In the genomic region with DNA sequence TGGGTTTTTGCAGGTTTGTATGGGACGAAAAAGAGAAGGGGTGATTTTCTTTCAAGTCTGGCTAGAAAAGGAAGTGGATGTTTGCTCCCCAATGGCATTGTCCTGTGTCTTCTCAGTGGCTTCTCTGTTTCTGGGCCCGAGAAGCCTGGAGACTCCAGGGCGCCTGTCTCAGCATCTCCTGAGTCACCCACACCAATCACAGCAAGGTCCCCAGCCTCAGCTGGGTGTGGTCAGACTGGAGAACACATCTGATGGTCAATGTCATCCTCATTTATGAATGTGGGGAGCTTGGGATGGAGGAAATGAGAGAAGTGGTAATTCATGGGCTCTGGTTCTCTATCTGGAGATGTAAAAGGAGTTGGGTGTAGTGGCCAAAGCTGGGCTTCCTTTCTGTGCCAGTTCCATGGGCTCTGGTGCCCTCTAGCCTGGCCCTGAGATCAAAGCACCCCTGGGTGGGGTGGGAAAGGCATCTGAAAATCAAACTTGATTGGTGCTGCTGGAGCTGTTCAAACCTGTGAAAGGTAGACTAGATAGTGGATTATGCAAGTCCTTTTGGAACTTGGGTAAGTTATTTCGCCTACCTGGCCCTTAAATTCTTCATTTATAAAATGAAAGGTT, we compare ENCODE assay signal across 9 cellular contexts. TPM values are rescaled to one million over a fixed set of nuclear protein-coding genes. Genes with fewer than 3 reads are reported as not detected.
DNase-seq lines count a peak whose midpoint lies in the region; ATAC-seq, FAIRE-seq and TF ChIP-seq lines count a peak whose summit lies in the region.
"Had no signal": no experiment of that assay in that cellular context is flagged by ENCODE, and none has a peak within 500 bp of the region (broad histone marks: within the 10 kb centered on the region; RNA-seq: fewer than 3 reads in every experiment).

No MANE protein-coding gene starts in this region.

- H3K27ac Mint-ChIP-seq in CD4-positive, alpha-beta T cell, result no peak overlapping the region
- H3K27ac Mint-ChIP-seq in CD8-positive, alpha-beta memory T cell, result no peak overlapping the region
- H3K27ac Mint-ChIP-seq: activated naive CD8-positive, alpha-beta T cell had no signal

- peak; percentile 50 for FAIRE-seq in GM12891 (lab: Jason Lieb, UNC)

- H3K27ac ChIP-seq in CD4-positive, alpha-beta T cell (ENCODE audit: low read depth, low read length), result no peak overlapping the region
- no peak overlapping the region for H3K27ac ChIP-seq in CD8-positive, alpha-beta memory T cell (ENCODE audit: low read depth, low read length)

- no peaks in the 10 kb centered on the region for H3K9me3 ChIP-seq in CD4-positive, alpha-beta T cell (ENCODE audit: control insufficient read depth, low read length)
- H3K9me3 ChIP-seq in CD8-positive, alpha-beta memory T cell (ENCODE audit: low read length), result no peaks in the 10 kb centered on the region

- TF ChIP-seq POLR2A in GM12891 (IDR thresholded peaks at IDR 0.05; ENCODE audit: low read depth, low read length), result no peak

- H3K9me3 Mint-ChIP-seq in CD4-positive, alpha-beta T cell, result no peaks in the 10 kb centered on the region
- no peaks in the 10 kb centered on the region for H3K9me3 Mint-ChIP-seq in CD8-positive, alpha-beta memory T cell

- intact Hi-C loops in left cardiac atrium (cut with DNase I), result loop anchor here in 1 of 2 donors (10.0 kb wide), 1 partner anchor 299 kb away; no protein-coding TSS in a partner anchor
- intact Hi-C loops in CD4-positive, alpha-beta T cell (cut with DNase I, micrococcal nuclease), result no loop called here

- no peak for TF ChIP-seq CTCF in CD4-positive, alpha-beta T cell (IDR thresholded peaks at IDR 0.05)
- no peak for TF ChIP-seq CTCF in omental fat pad (IDR thresholded peaks at IDR 0.05)

- H3K4me1 Mint-ChIP-seq in CD4-positive, alpha-beta T cell (ENCODE audit: low read depth), result no peaks in the 10 kb centered on the region
- H3K4me1 Mint-ChIP-seq in CD8-positive, alpha-beta memory T cell, result no peaks in the 10 kb centered on the region

- no peak overlapping the region for H3K4me3 Mint-ChIP-seq in CD4-positive, alpha-beta T cell
- no peak overlapping the region for H3K4me3 Mint-ChIP-seq in CD8-positive, alpha-beta memory T cell
- H3K4me3 Mint-ChIP-seq: activated naive CD8-positive, alpha-beta T cell had no signal

- CTCF ChIA-PET in CD4-positive, alpha-beta T cell (lab: Charles Lee), result interaction anchor here (1.3 kb wide), 1 partner anchor 298 kb away, joined by 4 read pairs; no protein-coding TSS in a partner anchor
- CTCF ChIA-PET in CD8-positive, alpha-beta memory T cell (lab: Charles Lee), result interaction anchor here (1.1 kb wide), 2 partner anchors 12 to 298 kb away, joined by 4 read pairs; no protein-coding TSS in a partner anchor

- no peaks in the 10 kb centered on the region for H3K27me3 ChIP-seq in CD4-positive, alpha-beta T cell (ENCODE audit: control insufficient read depth, insufficient read depth, low read length)
- no peaks in the 10 kb centered on the region for H3K27me3 ChIP-seq in CD8-positive, alpha-beta memory T cell (ENCODE audit: insufficient read depth, low read length, poor library complexity, severe bottlenecking)

- H3K36me3 ChIP-seq in CD8-positive, alpha-beta memory T cell (ENCODE audit: insufficient read depth, low read length), result no peaks in the 10 kb centered on the region

- in situ Hi-C loops in ACHN (cut with HindIII; ENCODE audit: low pct_ligation_motif_present, low pct_unique_long_range_greater_than_20kb, low sequenced_read_pairs), result no loop called here

- no peaks in the 10 kb centered on the region for H3K27me3 Mint-ChIP-seq in CD4-positive, alpha-beta T cell
- peaks cover 8 to 21% of the 10 kb centered on the region in 2 donors for H3K27me3 Mint-ChIP-seq in CD8-positive, alpha-beta memory T cell
- H3K27me3 Mint-ChIP-seq: activated naive CD8-positive, alpha-beta T cell had no signal

- POLR2A ChIA-PET in CD4-positive, alpha-beta T cell (lab: Charles Lee), result no interaction called here
- POLR2A ChIA-PET in CD8-positive, alpha-beta memory T cell (lab: Charles Lee), result no interaction called here

- DNase-seq in ACHN, result peak; percentile 41
- DNase-seq in GM12891 (ENCODE audit: insufficient read length, low spot score), result no peak
- DNase-seq in SK-N-DZ (ENCODE audit: low spot score), result peak; percentile 19
- DNase-seq in left cardiac atrium, result peak; percentile 30
- DNase-seq in CD4-positive, alpha-beta T cell, result no peak
- DNase-seq in GM19238 (ENCODE audit: insufficient read length, low spot score), result no peak
- no peak for DNase-seq in omental fat pad (ENCODE audit: low spot score)
- DNase-seq in CD8-positive, alpha-beta memory T cell, result no peak

- H3K4me3 ChIP-seq in CD8-positive, alpha-beta memory T cell (ENCODE audit: low read length), result no peak overlapping the region

- H3K4me1 ChIP-seq in CD8-positive, alpha-beta memory T cell (ENCODE audit: insufficient read depth, low read length), result no peaks in the 10 kb centered on the region

- no peaks in the 10 kb centered on the region for H3K36me3 Mint-ChIP-seq in CD4-positive, alpha-beta T cell (ENCODE audit: low read depth)
- H3K36me3 Mint-ChIP-seq in CD8-positive, alpha-beta memory T cell, result no peaks in the 10 kb centered on the region
- H3K36me3 Mint-ChIP-seq: activated naive CD8-positive, alpha-beta T cell had no signal

- peak; percentile 69 to 73 for ATAC-seq in left cardiac atrium
- ATAC-seq in CD4-positive, alpha-beta T cell (ENCODE audit: poor library complexity), result no peak
- no peak for ATAC-seq in omental fat pad (ENCODE audit: low FRiP score)

TF ChIP-seq in GM12891, 5 proteins besides CTCF, POLR2A, EP300 and RAD21:
- TF ChIP-seq POLR2AphosphoS5 (IDR thresholded peaks at IDR 0.05; ENCODE audit: low read depth, low read length) (no peak), POU2F2 (IDR thresholded peaks at IDR 0.05; ENCODE audit: low read depth, low read length) (no peak), SPI1 (IDR thresholded peaks at IDR 0.05; ENCODE audit: low read depth, low read length) (no peak), TAF1 (IDR thresholded peaks at IDR 0.05; ENCODE audit: low read depth, low read length) (no peak), PAX5 (IDR thresholded peaks at IDR 0.05; ENCODE audit: insufficient read depth, low read length, severe bottlenecking) (no peak)

RNA-seq across cellular contexts. Expression of gene RASL11A, which starts 13.4 kb away (rescaled TPM):
- polyA plus RNA-seq in GM12891 (2012; ENCODE audit: low read depth, missing spikeins), result 0.32 TPM
- polyA plus RNA-seq in SK-N-DZ (2014; cell fraction: cytosol; rRNA removed), result 9.6 and 13.2 TPM in 2 replicates
- 6.0 and 6.5 TPM in 2 replicates for polyA plus RNA-seq in SK-N-DZ (2014; cell fraction: nucleus; rRNA removed)
- total RNA-seq in left cardiac atrium (10 to 100 TPM; 15.6 to 26.1 TPM), omental fat pad (10 to 100 TPM; 32.6 to 50.9 (median 38.4) TPM)
- total RNA-seq in CD4-positive, alpha-beta T cell, result 1 to 10 TPM; 2.9 to 4.7 TPM
- total RNA-seq in CD8-positive, alpha-beta memory T cell, result 1 to 10 TPM; 5.3 to 6.3 TPM
- 0.75 TPM for polyA plus RNA-seq in CD8-positive, alpha-beta memory T cell

RNA-seq across cellular contexts. Expression of gene RPL21, which starts 32.7 kb away (rescaled TPM):
- 3,057 TPM for polyA plus RNA-seq in GM12891 (2012; ENCODE audit: low read depth, missing spikeins)
- polyA plus RNA-seq in SK-N-DZ (2014; cell fraction: cytosol; rRNA removed), result 2,704 and 3,032 TPM in 2 replicates
- polyA plus RNA-seq in SK-N-DZ (2014; cell fraction: nucleus; rRNA removed), result 1,401 and 2,146 TPM in 2 replicates
- total RNA-seq in left cardiac atrium (100 to 1,000 TPM; 729 to 803 TPM), omental fat pad (1,000 to 10,000 TPM in 2 of 4 donors, 100 to 1,000 TPM in 2; 701 to 1,078 (median 933) TPM)
- 1,000 to 10,000 TPM; 2,736 to 2,941 TPM for total RNA-seq in CD4-positive, alpha-beta T cell
- total RNA-seq in CD8-positive, alpha-beta memory T cell, result 1,000 to 10,000 TPM; 1,206 to 1,216 TPM
- 6,715 TPM for polyA plus RNA-seq in CD8-positive, alpha-beta memory T cell

Comparison
In these comparisons a context has a peak if more than half of its experiments do, and no peak if none do; other contexts are left out.
1. DNase-seq: peak in ACHN (single experiment), SK-N-DZ (single experiment) and left cardiac atrium (single experiment); none in GM12891 (single experiment), CD4-positive, alpha-beta T cell (0 of 10), GM19238 (single experiment), omental fat pad (single experiment) and CD8-positive, alpha-beta memory T cell (0 of 5).
2. ATAC-seq: peak in left cardiac atrium (2 of 2); none in CD4-positive, alpha-beta T cell (single experiment) and omental fat pad (single experiment).